8 cellular contexts compared by ENCODE assay signal in the genomic region with DNA sequence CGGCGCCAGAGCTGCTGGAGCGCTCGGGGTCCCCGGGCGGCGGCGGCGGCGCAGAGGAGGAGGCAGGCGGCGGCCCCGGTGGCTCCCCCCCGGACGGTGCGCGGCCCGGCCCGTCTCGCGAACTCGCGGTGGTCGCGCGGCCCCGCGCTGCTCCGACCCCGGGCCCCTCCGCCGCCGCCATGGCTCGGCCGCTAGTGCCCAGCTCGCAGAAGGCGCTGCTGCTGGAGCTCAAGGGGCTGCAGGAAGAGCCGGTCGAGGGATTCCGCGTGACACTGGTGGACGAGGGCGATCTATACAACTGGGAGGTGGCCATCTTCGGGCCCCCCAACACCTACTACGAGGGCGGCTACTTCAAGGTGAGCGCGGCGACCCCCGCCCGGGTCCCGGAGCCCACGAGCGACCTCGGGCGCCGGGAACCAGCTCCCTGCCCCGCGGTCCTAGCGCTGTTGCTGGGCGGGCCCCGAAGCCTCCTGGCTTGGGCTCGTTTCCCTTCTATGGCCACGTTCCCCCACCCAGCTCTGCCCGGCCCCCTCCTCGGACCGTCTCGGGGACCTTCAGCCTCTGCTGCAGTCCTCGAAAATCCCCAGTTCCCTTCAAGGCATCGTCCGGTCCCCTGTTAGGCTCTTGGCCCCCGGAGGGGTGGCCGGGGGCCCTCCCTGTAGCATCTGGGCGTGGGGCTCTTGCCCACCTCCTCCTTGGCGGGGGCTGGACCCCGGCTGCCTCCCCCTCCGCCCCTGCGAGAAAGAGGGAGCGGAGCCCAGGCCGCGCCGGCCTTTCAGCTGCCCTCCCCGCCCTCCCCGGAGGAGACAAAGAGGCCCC. TPM values are rescaled to one million over a fixed set of nuclear protein-coding genes. Genes with fewer than 3 reads are reported as not detected.
A peak's percentile ranks its signal among the peaks of the same experiment; 100 is the strongest.
DNase-seq lines count a peak whose midpoint lies in the region; ATAC-seq and TF ChIP-seq lines count a peak whose summit lies in the region.

A gene with protein sequence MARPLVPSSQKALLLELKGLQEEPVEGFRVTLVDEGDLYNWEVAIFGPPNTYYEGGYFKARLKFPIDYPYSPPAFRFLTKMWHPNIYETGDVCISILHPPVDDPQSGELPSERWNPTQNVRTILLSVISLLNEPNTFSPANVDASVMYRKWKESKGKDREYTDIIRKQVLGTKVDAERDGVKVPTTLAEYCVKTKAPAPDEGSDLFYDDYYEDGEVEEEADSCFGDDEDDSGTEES (plus strand): TSS at position 8 of the 819 bp plus-strand sequence. CDS start 172 bp downstream, at position 180.

- H3K9me3 ChIP-seq in HEK293 (ENCODE audit: control insufficient read depth, insufficient read depth, low read depth, low read length) (no peaks in the 10 kb centered on the region), Peyer's patch (no peaks in the 10 kb centered on the region)

- peak in 1 of 2 donors; percentile 88 for TF ChIP-seq POLR2A in Peyer's patch (IDR thresholded peaks at IDR 0.05)

- no peak for TF ChIP-seq CTCF in HEK293 (tag by site-specific recombination; IDR thresholded peaks at IDR 0.05)
- no peak for TF ChIP-seq CTCF in Peyer's patch (IDR thresholded peaks at IDR 0.05)

- POLR2A ChIA-PET in HEK293 (lab: Yijun Ruan, JAX) = interaction anchor here (0.9 to 3.8 kb wide), 11 partner anchors 8 to 110 kb away, joined by 3 to 35 read pairs (median 13); a partner anchor contains a TSS

- CTCF ChIA-PET in HEK293 (lab: Yijun Ruan, JAX) = interaction anchor here (0.6 to 6.4 kb wide), 11 partner anchors 10 to 661 kb away, joined by 3 to 49 read pairs (median 3); no protein-coding TSS in a partner anchor

- ATAC-seq in GM18511 (IDR thresholded peaks at IDR 0.05; ENCODE audit: unreplicated experiment) (peak; percentile 35), HG03571 (IDR thresholded peaks at IDR 0.05; ENCODE audit: unreplicated experiment) (no peak)

- in situ Hi-C loops in endometrial microvascular endothelial cells (cut with HindIII; ENCODE audit: inconsistent ontology term, low pct_unique_long_range_greater_than_20kb, low sequenced_read_pairs) = no loop called here

- DNase-seq in Peyer's patch (no peak), myocyte (ENCODE audit: low read depth) (peak; percentile 13), SW 1271 (lab: John Stamatoyannopoulos, UW) (no peak)
- no peak for DNase-seq in activated CD8-positive, alpha-beta memory T cell treated with anti-CD3 and anti-CD28 coated beads, Interleukin-2, amount 50 U/mL, for 48 hours

- H3K27ac ChIP-seq in HEK293 (ENCODE audit: extremely low read depth, low read depth, low read length) (peak within 1 kb of the TSS; percentile 96), Peyer's patch (peak within 1 kb of the TSS; percentile 95 to 98 (median 97))

- H3K27me3 ChIP-seq in Peyer's patch = no peaks in the 10 kb centered on the region

- peak within 1 kb of the TSS; percentile 89 for H3K4me3 ChIP-seq in HEK293 (ENCODE audit: low read depth, low read length)
- H3K4me3 ChIP-seq in Peyer's patch = peak within 1 kb of the TSS; percentile 84 to 100 (median 98)

- H3K4me1 ChIP-seq in HEK293 (ENCODE audit: control insufficient read depth, insufficient read depth, low read length) (peaks cover 7% of the 10 kb centered on the region), Peyer's patch (peaks cover 4 to 22% (median 17%) of the 10 kb centered on the region in 4 donors)

- H3K36me3 ChIP-seq in HEK293 (ENCODE audit: control insufficient read depth in 2 of 2, insufficient read depth in 1 of 2, low read length in 2 of 2) = peaks cover 0 to 23% of the 10 kb centered on the region in 2 experiments; a peak in 1 of 3 replicates
- H3K36me3 ChIP-seq in Peyer's patch = peaks cover 0 to 18% (median 0%) of the 10 kb centered on the region in 3 donors

TF ChIP-seq in HEK293, 187 proteins besides CTCF, POLR2A, EP300 and RAD21 (continues in another document):
- peak; percentile 53 for TF ChIP-seq ZNF341 (tag by site-specific recombination; IDR thresholded peaks at IDR 0.05; ENCODE audit: low read depth)
- TF ChIP-seq EGR2 (tag by site-specific recombination; IDR thresholded peaks at IDR 0.05; ENCODE audit: low read depth) = peak; percentile 29; the same call in 1 of the 2 replicates
- peak; percentile 61; the same call in 1 of the 2 replicates for TF ChIP-seq ZBTB20 (tag by site-specific recombination; IDR thresholded peaks at IDR 0.05)
- no peak for TF ChIP-seq ZNF239 (tag by site-specific recombination; IDR thresholded peaks at IDR 0.05)
- no peak for TF ChIP-seq ZNF670 (tag by site-specific recombination; IDR thresholded peaks at IDR 0.05; ENCODE audit: low read depth)
- no peak for TF ChIP-seq GLI2 (tag by site-specific recombination; IDR thresholded peaks at IDR 0.05; ENCODE audit: borderline replicate concordance, low read depth)
- 0 out of 2 replicates have a peak, but pooled peaks have one; percentile 13 for TF ChIP-seq KLF8 (tag by site-specific recombination; IDR thresholded peaks at IDR 0.05)
- TF ChIP-seq ZNF837 (tag by site-specific recombination; IDR thresholded peaks at IDR 0.05) = no peak
- TF ChIP-seq, protein P1, sequence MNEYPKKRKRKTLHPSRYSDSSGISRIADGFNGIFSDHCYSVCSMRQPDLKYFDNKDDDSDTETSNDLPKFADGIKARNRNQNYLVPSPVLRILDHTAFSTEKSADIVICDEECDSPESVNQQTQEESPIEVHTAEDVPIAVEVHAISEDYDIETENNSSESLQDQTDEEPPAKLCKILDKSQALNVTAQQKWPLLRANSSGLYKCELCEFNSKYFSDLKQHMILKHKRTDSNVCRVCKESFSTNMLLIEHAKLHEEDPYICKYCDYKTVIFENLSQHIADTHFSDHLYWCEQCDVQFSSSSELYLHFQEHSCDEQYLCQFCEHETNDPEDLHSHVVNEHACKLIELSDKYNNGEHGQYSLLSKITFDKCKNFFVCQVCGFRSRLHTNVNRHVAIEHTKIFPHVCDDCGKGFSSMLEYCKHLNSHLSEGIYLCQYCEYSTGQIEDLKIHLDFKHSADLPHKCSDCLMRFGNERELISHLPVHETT (tag by site-specific recombination; IDR thresholded peaks at IDR 0.05) = no peak
- TF ChIP-seq, protein P2, sequence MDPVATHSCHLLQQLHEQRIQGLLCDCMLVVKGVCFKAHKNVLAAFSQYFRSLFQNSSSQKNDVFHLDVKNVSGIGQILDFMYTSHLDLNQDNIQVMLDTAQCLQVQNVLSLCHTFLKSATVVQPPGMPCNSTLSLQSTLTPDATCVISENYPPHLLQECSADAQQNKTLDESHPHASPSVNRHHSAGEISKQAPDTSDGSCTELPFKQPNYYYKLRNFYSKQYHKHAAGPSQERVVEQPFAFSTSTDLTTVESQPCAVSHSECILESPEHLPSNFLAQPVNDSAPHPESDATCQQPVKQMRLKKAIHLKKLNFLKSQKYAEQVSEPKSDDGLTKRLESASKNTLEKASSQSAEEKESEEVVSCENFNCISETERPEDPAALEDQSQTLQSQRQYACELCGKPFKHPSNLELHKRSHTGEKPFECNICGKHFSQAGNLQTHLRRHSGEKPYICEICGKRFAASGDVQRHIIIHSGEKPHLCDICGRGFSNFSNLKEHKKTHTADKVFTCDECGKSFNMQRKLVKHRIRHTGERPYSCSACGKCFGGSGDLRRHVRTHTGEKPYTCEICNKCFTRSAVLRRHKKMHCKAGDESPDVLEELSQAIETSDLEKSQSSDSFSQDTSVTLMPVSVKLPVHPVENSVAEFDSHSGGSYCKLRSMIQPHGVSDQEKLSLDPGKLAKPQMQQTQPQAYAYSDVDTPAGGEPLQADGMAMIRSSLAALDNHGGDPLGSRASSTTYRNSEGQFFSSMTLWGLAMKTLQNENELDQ (tag by site-specific recombination; IDR thresholded peaks at IDR 0.05; ENCODE audit: low read depth) = no peak
- TF ChIP-seq SP2 (tag by site-specific recombination; IDR thresholded peaks at IDR 0.05) = peak; percentile 40
- TF ChIP-seq, protein P3, sequence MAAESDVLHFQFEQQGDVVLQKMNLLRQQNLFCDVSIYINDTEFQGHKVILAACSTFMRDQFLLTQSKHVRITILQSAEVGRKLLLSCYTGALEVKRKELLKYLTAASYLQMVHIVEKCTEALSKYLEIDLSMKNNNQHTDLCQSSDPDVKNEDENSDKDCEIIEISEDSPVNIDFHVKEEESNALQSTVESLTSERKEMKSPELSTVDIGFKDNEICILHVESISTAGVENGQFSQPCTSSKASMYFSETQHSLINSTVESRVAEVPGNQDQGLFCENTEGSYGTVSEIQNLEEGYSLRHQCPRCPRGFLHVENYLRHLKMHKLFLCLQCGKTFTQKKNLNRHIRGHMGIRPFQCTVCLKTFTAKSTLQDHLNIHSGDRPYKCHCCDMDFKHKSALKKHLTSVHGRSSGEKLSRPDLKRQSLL (tag by site-specific recombination; IDR thresholded peaks at IDR 0.05) = no peak
- TF ChIP-seq ZNF76 (tag by site-specific recombination; IDR thresholded peaks at IDR 0.05; ENCODE audit: borderline replicate concordance, low read depth) = no peak
- TF ChIP-seq ZBTB8A (tag by site-specific recombination; IDR thresholded peaks at IDR 0.05) = peak; percentile 11; the same call in 1 of the 2 replicates
- TF ChIP-seq ZNF621 (tag by site-specific recombination; IDR thresholded peaks at IDR 0.05) = no peak
- TF ChIP-seq ZNF561 (tag by site-specific recombination; IDR thresholded peaks at IDR 0.05; ENCODE audit: borderline replicate concordance) = no peak
- TF ChIP-seq, protein P4, sequence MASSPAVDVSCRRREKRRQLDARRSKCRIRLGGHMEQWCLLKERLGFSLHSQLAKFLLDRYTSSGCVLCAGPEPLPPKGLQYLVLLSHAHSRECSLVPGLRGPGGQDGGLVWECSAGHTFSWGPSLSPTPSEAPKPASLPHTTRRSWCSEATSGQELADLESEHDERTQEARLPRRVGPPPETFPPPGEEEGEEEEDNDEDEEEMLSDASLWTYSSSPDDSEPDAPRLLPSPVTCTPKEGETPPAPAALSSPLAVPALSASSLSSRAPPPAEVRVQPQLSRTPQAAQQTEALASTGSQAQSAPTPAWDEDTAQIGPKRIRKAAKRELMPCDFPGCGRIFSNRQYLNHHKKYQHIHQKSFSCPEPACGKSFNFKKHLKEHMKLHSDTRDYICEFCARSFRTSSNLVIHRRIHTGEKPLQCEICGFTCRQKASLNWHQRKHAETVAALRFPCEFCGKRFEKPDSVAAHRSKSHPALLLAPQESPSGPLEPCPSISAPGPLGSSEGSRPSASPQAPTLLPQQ (tag by site-specific recombination; IDR thresholded peaks at IDR 0.05) = no peak
- TF ChIP-seq ZNF23 (tag by site-specific recombination; IDR thresholded peaks at IDR 0.05; ENCODE audit: borderline replicate concordance) = no peak
- TF ChIP-seq ZNF37A (tag by site-specific recombination; IDR thresholded peaks at IDR 0.05) = no peak
- no peak for TF ChIP-seq ZNF626 (tag by site-specific recombination; IDR thresholded peaks at IDR 0.05)

RNA-seq across cellular contexts. Expression of the gene that starts here (rescaled TPM):
- 10 to 100 TPM; 65.6 to 91.1 (median 75.2) TPM for total RNA-seq in Peyer's patch
- total RNA-seq in endometrial microvascular endothelial cells (ENCODE audit: inconsistent ontology term) = 84.7 TPM
- total RNA-seq in myocyte = 103 and 139 TPM in 2 replicates
- 85.6 TPM for polyA plus RNA-seq in myocyte (2012)
